ENCODE assay signal across 9 cellular contexts in genomic region chr3:114624047-114624445, GRCh38.
DNase-seq lines count a peak whose midpoint lies in the region; ATAC-seq and TF ChIP-seq lines count a peak whose summit lies in the region.
"Had no signal": no experiment of that assay in that cellular context is flagged by ENCODE, and none has a peak within 500 bp of the region (broad histone marks: within the 10 kb centered on the region; RNA-seq: fewer than 3 reads in every experiment).

No MANE protein-coding gene starts in this region.

- peak in 1 of 56 donors; percentile 9 for TF ChIP-seq CTCF in dorsolateral prefrontal cortex (IDR thresholded peaks at IDR 0.05 in 54 of 56, conservative IDR thresholded peaks at IDR 0.05 in 2 of 56; ENCODE audit: low read depth in 1 of 56, partially characterized antibody in 56 of 56)
- no peak for TF ChIP-seq CTCF in tibial artery (IDR thresholded peaks at IDR 0.05)

- H3K27ac ChIP-seq in dorsolateral prefrontal cortex = peak overlapping the region; percentile 70 to 97 (median 91)
- H3K27ac ChIP-seq in tibial artery = peak overlapping the region; percentile 75 to 82
- H3K27ac ChIP-seq in mesendoderm (ENCODE audit: low read depth, low read length) = no peak overlapping the region

- no peak overlapping the region for H3K18ac ChIP-seq in mesendoderm (ENCODE audit: low read length)

- H3K4me1 Mint-ChIP-seq in activated T-cell treated with anti-CD3 and anti-CD28 coated beads, Interleukin-2, amount 50 U/mL, for 4 hours (ENCODE audit: low read depth) = no peaks in the 10 kb centered on the region

- DNase-seq in HT1080 (ENCODE audit: low read depth) = peak; percentile 58
- peak in 2 of 10 donors; percentile 33 for DNase-seq in dorsolateral prefrontal cortex
- peak; percentile 77 for DNase-seq in medulla oblongata (ENCODE audit: extremely low spot score)
- peak; percentile 80 for DNase-seq in tibial artery
- no peak for DNase-seq in activated T-cell treated with anti-CD3 and anti-CD28 coated beads, Interleukin-2, amount 50 U/mL, for 4 hours
- no peak for DNase-seq in NCI-H2227 treated with DMSO at 0.1 percent for 48 hours (lab: John Stamatoyannopoulos, UW)
- no peak for DNase-seq in mesendoderm
- DNase-seq: stimulated activated CD8-positive, alpha-beta memory T cell treated with anti-CD3 and anti-CD28 coated beads, Interleukin-4, amount 100 ng/mL, for 48 hours had no signal

- intact Hi-C loops in dorsolateral prefrontal cortex (cut with DNase I) = loop anchor here in 1 of 2 donors (10.0 kb wide), 2 partner anchors 131 to 169 kb away; no protein-coding TSS in a partner anchor
- intact Hi-C loops in tibial artery (cut with DNase I; ENCODE audit: low total_unique reads) = loop anchor here (10.0 kb wide), 1 partner anchor 239 kb away; no protein-coding TSS in a partner anchor

- no peak overlapping the region for H4K5ac ChIP-seq in mesendoderm (ENCODE audit: low read length)

- H2BK5ac ChIP-seq in mesendoderm (ENCODE audit: low read length) = no peak overlapping the region

- H3K4me3 ChIP-seq in dorsolateral prefrontal cortex = peak overlapping the region in 58 of 59 donors; percentile 11 to 64 (median 47)
- peak overlapping the region; percentile 42 to 56 for H3K4me3 ChIP-seq in tibial artery
- H3K4me3 ChIP-seq in mesendoderm (ENCODE audit: low read length) = no peak overlapping the region

- H3K36me3 ChIP-seq in tibial artery (no peaks in the 10 kb centered on the region), mesendoderm (ENCODE audit: control insufficient read depth, insufficient read depth, low read length) (no peaks in the 10 kb centered on the region)

- no peaks in the 10 kb centered on the region for H3K9me3 Mint-ChIP-seq in activated T-cell treated with anti-CD3 and anti-CD28 coated beads, Interleukin-2, amount 50 U/mL, for 4 hours

- H3K4me3 Mint-ChIP-seq in activated T-cell treated with anti-CD3 and anti-CD28 coated beads, Interleukin-2, amount 50 U/mL, for 4 hours = no peak overlapping the region

- no peaks in the 10 kb centered on the region for H3K79me1 ChIP-seq in mesendoderm (ENCODE audit: low read length)

- H3K4me1 ChIP-seq in tibial artery (peaks cover 0 to 64% (median 27%) of the 10 kb centered on the region in 4 donors), mesendoderm (ENCODE audit: control insufficient read depth, low read depth, low read length) (no peaks in the 10 kb centered on the region)

- H3K9me3 ChIP-seq in tibial artery = no peaks in the 10 kb centered on the region

- no peak overlapping the region for H3K56ac ChIP-seq in mesendoderm (ENCODE audit: low read length)

- no peak overlapping the region for H3K4me2 ChIP-seq in mesendoderm (ENCODE audit: low read length)

- H2BK15ac ChIP-seq in mesendoderm (replicated peaks; ENCODE audit: low read depth) = no peak overlapping the region

- no peak overlapping the region for H3K9ac ChIP-seq in mesendoderm (ENCODE audit: low read length)

- no peak overlapping the region for H3K23ac ChIP-seq in mesendoderm (ENCODE audit: low read length)

- no peaks in the 10 kb centered on the region for H3K27me3 Mint-ChIP-seq in activated T-cell treated with anti-CD3 and anti-CD28 coated beads, Interleukin-2, amount 50 U/mL, for 4 hours (ENCODE audit: low read depth)

- H3K79me2 ChIP-seq in mesendoderm (ENCODE audit: control insufficient read depth, insufficient read depth, low read length) = no peaks in the 10 kb centered on the region

- peaks cover 27% of the 10 kb centered on the region for H3K36me3 Mint-ChIP-seq in activated T-cell treated with anti-CD3 and anti-CD28 coated beads, Interleukin-2, amount 50 U/mL, for 4 hours (ENCODE audit: insufficient read depth)

- H2BK120ac ChIP-seq in mesendoderm (ENCODE audit: low read depth, low read length) = no peak overlapping the region

- no peak overlapping the region for H4K8ac ChIP-seq in mesendoderm (ENCODE audit: low read depth, low read length)

- no peak for ATAC-seq in HG03135 (IDR thresholded peaks at IDR 0.05; ENCODE audit: unreplicated experiment)
- no peak for ATAC-seq in activated T-cell treated with anti-CD3 and anti-CD28 coated beads, Interleukin-2, amount 50 U/mL, for 4 hours

- no peak overlapping the region for H3K4ac ChIP-seq in mesendoderm (ENCODE audit: low read depth, low read length)

- H3K27me3 ChIP-seq in dorsolateral prefrontal cortex = no peaks in the 10 kb centered on the region
- H3K27me3 ChIP-seq in tibial artery = no peaks in the 10 kb centered on the region
- no peaks in the 10 kb centered on the region for H3K27me3 ChIP-seq in mesendoderm (ENCODE audit: insufficient read depth, low read length, poor library complexity)

- WGBS in mesendoderm (ENCODE audit: extremely low coverage, insufficient coverage, low lambda C conversion rate) = no CpG with 5 or more reads among the region's 6 CpGs

- no peak overlapping the region for H2AK5ac ChIP-seq in mesendoderm (ENCODE audit: low read length)

Comparison
In these comparisons a context has a peak if more than half of its experiments do, and no peak if none do; other contexts are left out.
1. DNase-seq: peak in HT1080 (single experiment), medulla oblongata (single experiment) and tibial artery (2 of 2); none in activated T-cell treated with anti-CD3 and anti-CD28 coated beads, Interleukin-2, amount 50 U/mL, for 4 hours (single experiment), NCI-H2227 treated with DMSO at 0.1 percent for 48 hours (single experiment) and mesendoderm (single experiment).